19 cellular contexts compared by ENCODE assay signal in genomic region chr13:80118507-80118906, GRCh38.
A peak's percentile ranks its signal among the peaks of the same experiment; 100 is the strongest.
DNase-seq lines count a peak whose midpoint lies in the region; TF ChIP-seq lines count a peak whose summit lies in the region.
"Had no signal": no experiment of that assay in that cellular context is flagged by ENCODE, and none has a peak within 500 bp of the region (broad histone marks: within the 10 kb centered on the region; RNA-seq: fewer than 3 reads in every experiment).

No MANE protein-coding gene starts in this region.

- TF ChIP-seq CTCF in smooth muscle cell (IDR thresholded peaks at IDR 0.05; ENCODE audit: borderline replicate concordance, insufficient read depth, poor library complexity, severe bottlenecking) (no peak), HFFc6 (IDR thresholded peaks at IDR 0.05) (no peak)

- H3K27me3 Mint-ChIP-seq in HFFc6 (ENCODE audit: insufficient read depth), result no peaks in the 10 kb centered on the region
- H3K27me3 Mint-ChIP-seq: CD4-positive, alpha-beta T cell had no signal

- no peaks in the 10 kb centered on the region for H3K79me2 ChIP-seq in smooth muscle cell (ENCODE audit: low read depth)

- no peaks in the 10 kb centered on the region for H3F3A ChIP-seq in smooth muscle cell (ENCODE audit: low read depth)

- no peak overlapping the region for H2AFZ ChIP-seq in smooth muscle cell (ENCODE audit: low read depth)
- H2AFZ ChIP-seq: GM23248 had no signal

- H3K36me3 Mint-ChIP-seq in HFFc6 (ENCODE audit: low read depth), result no peaks in the 10 kb centered on the region
- H3K36me3 Mint-ChIP-seq: CD14-positive monocyte; CD8-positive, alpha-beta memory T cell had no signal

- no peaks in the 10 kb centered on the region for H3K9me3 ChIP-seq in smooth muscle cell (replicated peaks; ENCODE audit: low read depth)
- H3K9me3 ChIP-seq: BE2C; BLaER1 treated with 17β-estradiol and CSF1 and Interleukin-3, amounts not matched to agents 10 nM and 100 nM had no signal

- no peaks in the 10 kb centered on the region for H3K27me3 ChIP-seq in smooth muscle cell (ENCODE audit: low read depth)
- H3K27me3 ChIP-seq: BE2C; BLaER1 treated with 17β-estradiol and CSF1 and Interleukin-3, amounts not matched to agents 10 nM and 100 nM had no signal

- H3K27ac Mint-ChIP-seq in HFFc6, result no peak overlapping the region
- H3K27ac Mint-ChIP-seq: CD14-positive monocyte; CD4-positive, alpha-beta T cell; CD8-positive, alpha-beta memory T cell; H9 had no signal

- H3K36me3 ChIP-seq in smooth muscle cell (ENCODE audit: low read depth), result no peaks in the 10 kb centered on the region
- H3K36me3 ChIP-seq: BE2C; BLaER1 treated with 17β-estradiol and CSF1 and Interleukin-3, amounts not matched to agents 10 nM and 100 nM had no signal

- H3K4me3 Mint-ChIP-seq in HFFc6, result no peak overlapping the region
- H3K4me3 Mint-ChIP-seq: CD14-positive monocyte; CD4-positive, alpha-beta T cell; CD8-positive, alpha-beta memory T cell; H9 had no signal

- no peaks in the 10 kb centered on the region for H3K9me3 Mint-ChIP-seq in HFFc6
- H3K9me3 Mint-ChIP-seq: CD4-positive, alpha-beta T cell; H9 had no signal

- no peaks in the 10 kb centered on the region for H3K4me1 ChIP-seq in smooth muscle cell (ENCODE audit: low read depth)
- H3K4me1 ChIP-seq: BLaER1 treated with 17β-estradiol and CSF1 and Interleukin-3, amounts not matched to agents 10 nM and 100 nM had no signal

- no peaks in the 10 kb centered on the region for H4K20me1 ChIP-seq in smooth muscle cell (ENCODE audit: low read depth)
- H4K20me1 ChIP-seq: BLaER1 treated with 17β-estradiol and CSF1 and Interleukin-3, amounts not matched to agents 10 nM and 100 nM had no signal

- DNase-seq in DMS 273 (lab: John Stamatoyannopoulos, UW; ENCODE audit: unreplicated experiment), result peak; percentile 9
- DNase-seq in DMS 273 treated with DMSO at 0.1 percent for 48 hours (lab: John Stamatoyannopoulos, UW), result no peak
- DNase-seq in cerebellum (ENCODE audit: low spot score), result peak; percentile 39
- no peak for DNase-seq in smooth muscle cell (lab: John Stamatoyannopoulos, UW; ENCODE audit: unreplicated experiment)
- DNase-seq in HFFc6, result no peak
- no peak for DNase-seq in activated naive CD4-positive, alpha-beta T cell treated with anti-CD3 and anti-CD28 coated beads, Interleukin-2, amount 50 U/mL, for 16 hours
- no peak for DNase-seq in activated CD4-positive, CD25-positive, alpha-beta regulatory T cell (lab: John Stamatoyannopoulos, UW)
- DNase-seq: BE2C; CD4-positive, alpha-beta T cell; CD8-positive, alpha-beta memory T cell; DMS153; DND-41; GDM1; GM23248; H9 had no signal

- H3K4me1 Mint-ChIP-seq in HFFc6 (ENCODE audit: low read depth), result peaks cover 32% of the 10 kb centered on the region
- H3K4me1 Mint-ChIP-seq: CD14-positive monocyte; CD8-positive, alpha-beta memory T cell had no signal

- no peak overlapping the region for H3K9ac ChIP-seq in smooth muscle cell (ENCODE audit: low read depth)
- H3K9ac ChIP-seq: BLaER1 treated with 17β-estradiol and CSF1 and Interleukin-3, amounts not matched to agents 10 nM and 100 nM; GM23248 had no signal

- 90% methylated on average over 1 of the region's 1 CpG for WGBS in smooth muscle cell (ENCODE audit: low lambda C conversion rate)

- peak overlapping the region; percentile 59 for H3K4me2 ChIP-seq in smooth muscle cell
- H3K4me2 ChIP-seq: BLaER1 treated with 17β-estradiol and CSF1 and Interleukin-3, amounts not matched to agents 10 nM and 100 nM had no signal

- peak overlapping the region; percentile 78 for H3K27ac ChIP-seq in smooth muscle cell (ENCODE audit: low read depth)
- H3K27ac ChIP-seq: 22Rv1; BLaER1 treated with 17β-estradiol and CSF1 and Interleukin-3, amounts not matched to agents 10 nM and 100 nM; GM23248 had no signal

- no peak overlapping the region for H3K4me3 ChIP-seq in smooth muscle cell
- H3K4me3 ChIP-seq: BLaER1 treated with 17β-estradiol and CSF1 and Interleukin-3, amounts not matched to agents 10 nM and 100 nM; GM12878; GM23248 had no signal

Comparison
In these comparisons a context has a peak if more than half of its experiments do, and no peak if none do; other contexts are left out.
1. DNase-seq: peak in DMS 273 (single experiment) and cerebellum (single experiment); none in DMS 273 treated with DMSO at 0.1 percent for 48 hours (single experiment), smooth muscle cell (single experiment), HFFc6 (single experiment), activated naive CD4-positive, alpha-beta T cell treated with anti-CD3 and anti-CD28 coated beads, Interleukin-2, amount 50 U/mL, for 16 hours (single experiment) and activated CD4-positive, CD25-positive, alpha-beta regulatory T cell (0 of 4).